8 cellular contexts compared by ENCODE assay signal in genomic region chr2:58046335-58046584, GRCh38. TPM values are rescaled to one million over a fixed set of nuclear protein-coding genes. Genes with fewer than 3 reads are reported as not detected.
DNase-seq lines count a peak whose midpoint lies in the region; ATAC-seq, FAIRE-seq and TF ChIP-seq lines count a peak whose summit lies in the region.

No MANE protein-coding gene starts in this region.

- H3K27ac ChIP-seq in hepatocyte, result peak overlapping the region; percentile 94

- peak overlapping the region; percentile 64 for H2AFZ ChIP-seq in hepatocyte

- no peaks in the 10 kb centered on the region for H3K9me2 ChIP-seq in hepatocyte (replicated peaks; ENCODE audit: insufficient read depth)

- peak overlapping the region; percentile 92 for H3K4me3 Mint-ChIP-seq in activated CD4-positive, alpha-beta T cell treated with anti-CD3 and anti-CD28 coated beads, Interleukin-2, amount 10 ng/mL, durations not matched to agents 24 days and 14 days
- peak overlapping the region; percentile 87 for H3K4me3 Mint-ChIP-seq in activated CD8-positive, alpha-beta T cell treated with anti-CD3 and anti-CD28 coated beads for 36 hours
- peak overlapping the region; percentile 94 for H3K4me3 Mint-ChIP-seq in stimulated activated memory B cell treated with anti-CD40 and anti-IgM and Interleukin-4, amounts not matched to agents 10 μg/mL and 1 μg/mL and 100 μg/mL, for 72 hours

- peak overlapping the region; percentile 95 for H3K27ac Mint-ChIP-seq in activated CD4-positive, alpha-beta T cell treated with anti-CD3 and anti-CD28 coated beads, Interleukin-2, amount 10 ng/mL, durations not matched to agents 24 days and 14 days
- H3K27ac Mint-ChIP-seq in activated CD8-positive, alpha-beta T cell treated with anti-CD3 and anti-CD28 coated beads for 36 hours, result peak overlapping the region; percentile 96
- H3K27ac Mint-ChIP-seq in stimulated activated memory B cell treated with anti-CD40 and anti-IgM and Interleukin-4, amounts not matched to agents 10 μg/mL and 1 μg/mL and 100 μg/mL, for 72 hours, result peak overlapping the region; percentile 98

- WGBS in hepatocyte (ENCODE audit: low lambda C conversion rate, missing lambda C conversion rate), result 6% methylated on average over 14 of the region's 14 CpGs

- peaks cover 19% of the 10 kb centered on the region for H3K4me1 ChIP-seq in hepatocyte (ENCODE audit: insufficient read depth)

- no peak for TF ChIP-seq CTCF in activated CD8-positive, alpha-beta T cell treated with anti-CD3 and anti-CD28 coated beads for 36 hours (IDR thresholded peaks at IDR 0.05)
- TF ChIP-seq CTCF in hepatocyte (IDR thresholded peaks at IDR 0.05; ENCODE audit: poor library complexity), result no peak

- peak overlapping the region; percentile 9 for H3K4me3 ChIP-seq in hepatocyte

- H3K36me3 ChIP-seq in hepatocyte (replicated peaks; ENCODE audit: insufficient read depth, low read depth), result no peaks in the 10 kb centered on the region

- peaks cover 22% of the 10 kb centered on the region for H3K79me2 ChIP-seq in hepatocyte

- H3K4me2 ChIP-seq in hepatocyte, result peak overlapping the region; percentile 71

- H3K9me3 Mint-ChIP-seq in activated CD4-positive, alpha-beta T cell treated with anti-CD3 and anti-CD28 coated beads, Interleukin-2, amount 10 ng/mL, durations not matched to agents 24 days and 14 days, result no peaks in the 10 kb centered on the region
- H3K9me3 Mint-ChIP-seq in activated CD8-positive, alpha-beta T cell treated with anti-CD3 and anti-CD28 coated beads for 36 hours, result no peaks in the 10 kb centered on the region
- H3K9me3 Mint-ChIP-seq in stimulated activated memory B cell treated with anti-CD40 and anti-IgM and Interleukin-4, amounts not matched to agents 10 μg/mL and 1 μg/mL and 100 μg/mL, for 72 hours, result no peaks in the 10 kb centered on the region

- H3K27me3 Mint-ChIP-seq in activated CD4-positive, alpha-beta T cell treated with anti-CD3 and anti-CD28 coated beads, Interleukin-2, amount 10 ng/mL, durations not matched to agents 24 days and 14 days, result no peaks in the 10 kb centered on the region
- no peaks in the 10 kb centered on the region for H3K27me3 Mint-ChIP-seq in activated CD8-positive, alpha-beta T cell treated with anti-CD3 and anti-CD28 coated beads for 36 hours
- H3K27me3 Mint-ChIP-seq in stimulated activated memory B cell treated with anti-CD40 and anti-IgM and Interleukin-4, amounts not matched to agents 10 μg/mL and 1 μg/mL and 100 μg/mL, for 72 hours, result no peaks in the 10 kb centered on the region

- H4K20me1 ChIP-seq in hepatocyte (ENCODE audit: insufficient read depth, poor library complexity, severe bottlenecking), result no peaks in the 10 kb centered on the region

- peaks cover 41% of the 10 kb centered on the region for H3K4me1 Mint-ChIP-seq in activated CD4-positive, alpha-beta T cell treated with anti-CD3 and anti-CD28 coated beads, Interleukin-2, amount 10 ng/mL, durations not matched to agents 24 days and 14 days
- peaks cover 41% of the 10 kb centered on the region for H3K4me1 Mint-ChIP-seq in activated CD8-positive, alpha-beta T cell treated with anti-CD3 and anti-CD28 coated beads for 36 hours (ENCODE audit: low read depth)
- peaks cover 59% of the 10 kb centered on the region for H3K4me1 Mint-ChIP-seq in stimulated activated memory B cell treated with anti-CD40 and anti-IgM and Interleukin-4, amounts not matched to agents 10 μg/mL and 1 μg/mL and 100 μg/mL, for 72 hours

- no peak for DNase-seq in activated CD4-positive, alpha-beta T cell treated with anti-CD3 and anti-CD28 coated beads, Interleukin-2, amount 10 ng/mL, durations not matched to agents 24 days and 14 days
- no peak for DNase-seq in activated CD4-positive, alpha-beta T cell treated with anti-CD3 and anti-CD28 coated beads for 1 hour
- DNase-seq in activated CD8-positive, alpha-beta T cell treated with anti-CD3 and anti-CD28 coated beads for 36 hours, result no peak
- DNase-seq in hepatocyte (ENCODE audit: low spot score) (no peak), cortex of kidney (lab: John Stamatoyannopoulos, UW) (no peak), RCC 7860 (ENCODE audit: low spot score) (no peak)

- H3K36me3 Mint-ChIP-seq in activated CD4-positive, alpha-beta T cell treated with anti-CD3 and anti-CD28 coated beads, Interleukin-2, amount 10 ng/mL, durations not matched to agents 24 days and 14 days (ENCODE audit: low read depth), result peaks cover 7% of the 10 kb centered on the region
- peaks cover 25% of the 10 kb centered on the region for H3K36me3 Mint-ChIP-seq in activated CD8-positive, alpha-beta T cell treated with anti-CD3 and anti-CD28 coated beads for 36 hours (ENCODE audit: low read depth)
- H3K36me3 Mint-ChIP-seq in stimulated activated memory B cell treated with anti-CD40 and anti-IgM and Interleukin-4, amounts not matched to agents 10 μg/mL and 1 μg/mL and 100 μg/mL, for 72 hours, result peaks cover 19% of the 10 kb centered on the region

- H3K9me3 ChIP-seq in hepatocyte (ENCODE audit: low read depth), result no peaks in the 10 kb centered on the region

- no peaks in the 10 kb centered on the region for H3K27me3 ChIP-seq in hepatocyte

- no peak for ATAC-seq in activated CD8-positive, alpha-beta T cell treated with anti-CD3 and anti-CD28 coated beads for 36 hours
- ATAC-seq in stimulated activated memory B cell treated with anti-CD40 and anti-IgM and Interleukin-4, amounts not matched to agents 10 μg/mL and 1 μg/mL and 100 μg/mL, for 72 hours, result no peak
- no peak for ATAC-seq in HG03457 (IDR thresholded peaks at IDR 0.05; ENCODE audit: unreplicated experiment)

- POLR2A ChIA-PET in activated CD8-positive, alpha-beta T cell treated with anti-CD3 and anti-CD28 coated beads for 36 hours (lab: Charles Lee), result interaction anchor here (0.6 to 1.3 kb wide), 8 partner anchors 9 to 470 kb away, joined by 3 to 5 read pairs (median 3); no protein-coding TSS in a partner anchor

- FAIRE-seq in RCC 7860 (lab: Jason Lieb, UNC), result no peak

- CTCF ChIA-PET in activated CD8-positive, alpha-beta T cell treated with anti-CD3 and anti-CD28 coated beads for 36 hours (lab: Charles Lee), result interaction anchor here (0.7 to 1.3 kb wide), 3 partner anchors 22 to 141 kb away, joined by 3 read pairs; no protein-coding TSS in a partner anchor

- intact Hi-C loops in activated CD4-positive, alpha-beta T cell treated with anti-CD3 and anti-CD28 coated beads, Interleukin-2, amount 10 ng/mL, durations not matched to agents 24 days and 14 days (cut with micrococcal nuclease), result loop anchor here (5.0 kb wide), 2 partner anchors 61 to 101 kb away; no protein-coding TSS in a partner anchor
- intact Hi-C loops in activated CD8-positive, alpha-beta T cell treated with anti-CD3 and anti-CD28 coated beads for 36 hours (cut with micrococcal nuclease), result loop anchor here (10.0 kb wide), 1 partner anchor 199 kb away; the partner anchor contains the start of gene FANCL

RNA-seq across cellular contexts. Expression of gene VRK2, which starts 0.3 kb away (rescaled TPM):
- total RNA-seq in activated CD4-positive, alpha-beta T cell treated with anti-CD3 and anti-CD28 coated beads, Interleukin-2, amount 10 ng/mL, durations not matched to agents 24 days and 14 days, result 21.7 and 22.0 TPM in 2 replicates
- total RNA-seq in activated CD8-positive, alpha-beta T cell treated with anti-CD3 and anti-CD28 coated beads for 36 hours, result 10 to 100 TPM; 17.7 to 18.3 TPM
- 19.3 and 25.1 TPM in 2 replicates for total RNA-seq in hepatocyte
- 16.5 and 18.4 TPM in 2 replicates for polyA plus RNA-seq in hepatocyte
